17 cellular contexts compared by ENCODE assay signal in the genomic region with DNA sequence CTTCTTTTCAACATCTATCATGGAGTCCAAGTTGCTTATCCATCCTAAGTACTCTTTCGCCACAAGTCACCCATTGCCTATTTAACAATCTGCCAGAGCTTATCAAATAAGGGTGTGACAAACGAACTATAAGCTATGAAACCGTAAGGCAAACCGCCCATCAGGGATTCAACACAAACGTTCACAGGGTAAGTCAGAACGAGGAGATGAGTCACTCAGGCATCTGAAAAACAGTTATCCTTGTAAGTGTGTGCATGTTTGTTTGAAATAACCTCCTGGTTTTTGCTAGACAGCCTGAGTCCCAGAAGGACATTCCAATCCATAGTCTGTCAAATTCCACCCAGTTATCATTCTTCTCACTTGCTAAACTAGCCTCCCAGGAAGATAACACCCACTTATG.
DNase-seq lines count a peak whose midpoint lies in the region; ATAC-seq and TF ChIP-seq lines count a peak whose summit lies in the region.
"Had no signal": no experiment of that assay in that cellular context is flagged by ENCODE, and none has a peak within 500 bp of the region (broad histone marks: within the 10 kb centered on the region; RNA-seq: fewer than 3 reads in every experiment).

No MANE protein-coding gene starts in this region.

- CTCF ChIA-PET in AG04449 (lab: Yijun Ruan, JAX), result interaction anchor here (0.7 to 1.3 kb wide), 2 partner anchors 26 to 754 kb away, joined by 3 read pairs; no protein-coding TSS in a partner anchor
- CTCF ChIA-PET in GM10248 (lab: Yijun Ruan, JAX), result no interaction called here

- H3K4me3 Mint-ChIP-seq in immature natural killer cell, result no peak overlapping the region
- H3K4me3 Mint-ChIP-seq: activated T-cell treated with anti-CD3 and anti-CD28 coated beads, Interleukin-2, amount 50 U/mL, for 24 hours; T-helper 17 cell had no signal

- H3K36me3 Mint-ChIP-seq in immature natural killer cell, result peaks cover 0 to 4% (median 0%) of the 10 kb centered on the region in 3 donors

- peak; percentile 9 for DNase-seq in AG04449 (ENCODE audit: low read depth, low spot score)
- DNase-seq in HFF-Myc (ENCODE audit: extremely low read depth, low read depth), result peak; percentile 85
- DNase-seq in SW480 (ENCODE audit: low spot score), result peak; percentile 24
- peak; percentile 54 to 69 for DNase-seq in foreskin fibroblast
- DNase-seq in immature natural killer cell, result no peak
- no peak for DNase-seq in GM10248 (ENCODE audit: extremely low spot score)
- DNase-seq in NOMO-1 (lab: John Stamatoyannopoulos, UW; ENCODE audit: unreplicated experiment in 2 of 2), result no peak
- DNase-seq: activated CD4-positive, alpha-beta T cell treated with anti-CD3 and anti-CD28 coated beads for 4 hours; activated T-cell treated with anti-CD3 and anti-CD28 coated beads, Interleukin-2, amount 50 U/mL, for 24 hours; esophagus squamous epithelium; midbrain; NCI-H1105 treated with DMSO at 0.1 percent for 48 hours; NCI-H2227 treated with DMSO at 0.1 percent for 48 hours; posterior cingulate gyrus; T-helper 17 cell had no signal

- TF ChIP-seq CTCF in AG04449 (IDR thresholded peaks at IDR 0.05; ENCODE audit: insufficient read depth, low read length, missing control alignments) (no peak), HFF-Myc (IDR thresholded peaks at IDR 0.05; ENCODE audit: low read depth, low read length, missing control alignments) (no peak), foreskin fibroblast (IDR thresholded peaks at IDR 0.05; ENCODE audit: low read depth, low read length) (no peak), GM10248 (IDR thresholded peaks at IDR 0.05; ENCODE audit: control extremely low read depth, extremely low read depth, low read depth, missing control alignments) (no peak)

- H3K27me3 Mint-ChIP-seq in immature natural killer cell (ENCODE audit: low read depth in 3 of 3), result peaks cover 0 to 3% (median 0%) of the 10 kb centered on the region in 3 donors
- H3K27me3 Mint-ChIP-seq: activated T-cell treated with anti-CD3 and anti-CD28 coated beads, Interleukin-2, amount 50 U/mL, for 24 hours had no signal

- no peak for ATAC-seq in GM18519 (IDR thresholded peaks at IDR 0.05; ENCODE audit: low FRiP score, unreplicated experiment)
- ATAC-seq: T-helper 17 cell had no signal

- POLR2A ChIA-PET in AG04449 (lab: Yijun Ruan, JAX) (no interaction called here), GM10248 (lab: Yijun Ruan, JAX) (no interaction called here)

- H3K4me1 Mint-ChIP-seq in immature natural killer cell, result no peaks in the 10 kb centered on the region
- H3K4me1 Mint-ChIP-seq: T-helper 17 cell had no signal

- H3K4me3 ChIP-seq in AG04449 (ENCODE audit: low read depth, low read length) (no peak overlapping the region), HFF-Myc (replicated peaks; ENCODE audit: low read depth, low read length) (no peak overlapping the region), foreskin fibroblast (ENCODE audit: low read depth in 1 of 2, low read length in 2 of 2) (no peak overlapping the region)
- H3K4me3 ChIP-seq: esophagus squamous epithelium, thoracic aorta had no signal

- H3K27ac Mint-ChIP-seq in immature natural killer cell, result no peak overlapping the region
- H3K27ac Mint-ChIP-seq: activated T-cell treated with anti-CD3 and anti-CD28 coated beads, Interleukin-2, amount 50 U/mL, for 24 hours; T-helper 17 cell had no signal

- H3K9me3 Mint-ChIP-seq in immature natural killer cell, result peaks cover 0 to 15% (median 5%) of the 10 kb centered on the region in 6 donors
- H3K9me3 Mint-ChIP-seq: activated T-cell treated with anti-CD3 and anti-CD28 coated beads, Interleukin-2, amount 50 U/mL, for 24 hours had no signal

Comparison
In these comparisons a context has a peak if more than half of its experiments do, and no peak if none do; other contexts are left out.
1. DNase-seq: peak in AG04449 (single experiment), HFF-Myc (single experiment), SW480 (single experiment) and foreskin fibroblast (2 of 2); none in immature natural killer cell (0 of 3), GM10248 (single experiment) and NOMO-1 (0 of 2).